Comparison of ENCODE assay signal across 22 cellular contexts in genomic region chr2:42091671-42092070, GRCh38. TPM values are rescaled to one million over a fixed set of nuclear protein-coding genes. Genes with fewer than 3 reads are reported as not detected.
DNase-seq lines count a peak whose midpoint lies in the region; ATAC-seq and TF ChIP-seq lines count a peak whose summit lies in the region.
"Had no signal": no experiment of that assay in that cellular context is flagged by ENCODE, and none has a peak within 500 bp of the region (broad histone marks: within the 10 kb centered on the region; RNA-seq: fewer than 3 reads in every experiment).

No MANE protein-coding gene starts in this region.

- no peak overlapping the region for H2BK5ac ChIP-seq in mesenchymal stem cell (ENCODE audit: low read depth, low read length, poor library complexity, severe bottlenecking)

- no peak overlapping the region for H3K14ac ChIP-seq in mesenchymal stem cell (ENCODE audit: low read length in 2 of 2)

- H3K27ac Mint-ChIP-seq in CD8-positive, alpha-beta memory T cell = peak overlapping the region in 6 of 8 donors; percentile 10 to 68 (median 52)
- no peak overlapping the region for H3K27ac Mint-ChIP-seq in CD8-positive, alpha-beta T cell
- H3K27ac Mint-ChIP-seq: activated CD4-positive, alpha-beta T cell treated with anti-CD3 and anti-CD28 coated beads for 36 hours; activated CD8-positive, alpha-beta T cell treated with anti-CD3 and anti-CD28 coated beads, Interleukin-2, amount 10 ng/mL, durations not matched to agents 7 days and 5 days; activated naive CD8-positive, alpha-beta T cell treated with anti-CD3 and anti-CD28 coated beads, Interleukin-2, amount 10 ng/mL, durations not matched to agents 7 days and 5 days; T-helper 1 cell treated with Interleukin-12 subunit alpha and Interleukin-12 subunit beta and Interleukin-4 antibody, amounts not matched to agents 30 μg/mL and 1 μg/mL, for 36 hours had no signal

- H2BK15ac ChIP-seq in mesenchymal stem cell (ENCODE audit: low read depth, poor library complexity, severe bottlenecking) = no peak overlapping the region

- peak overlapping the region in 1 of 2 experiments; percentile 63 for H3K23ac ChIP-seq in mesenchymal stem cell (ENCODE audit: low read length in 2 of 2)

- peaks cover 4% of the 10 kb centered on the region for H3K4me1 ChIP-seq in CD8-positive, alpha-beta memory T cell (ENCODE audit: insufficient read depth, low read length)
- H3K4me1 ChIP-seq in foreskin keratinocyte (no peaks in the 10 kb centered on the region), osteoblast (ENCODE audit: insufficient read depth, low read length) (no peaks in the 10 kb centered on the region), mesenchymal stem cell (ENCODE audit: control insufficient read depth, insufficient read depth, low read depth, low read length) (peaks cover 2% of the 10 kb centered on the region)
- peaks cover 4% of the 10 kb centered on the region for H3K4me1 ChIP-seq in CD8-positive, alpha-beta T cell (ENCODE audit: insufficient read depth, low read length)

- no peak overlapping the region for H4K91ac ChIP-seq in mesenchymal stem cell (ENCODE audit: low read length)

- no peaks in the 10 kb centered on the region for H3K36me3 Mint-ChIP-seq in CD8-positive, alpha-beta memory T cell
- no peaks in the 10 kb centered on the region for H3K36me3 Mint-ChIP-seq in CD8-positive, alpha-beta T cell
- H3K36me3 Mint-ChIP-seq: activated naive CD8-positive, alpha-beta T cell treated with anti-CD3 and anti-CD28 coated beads, Interleukin-2, amount 10 ng/mL, durations not matched to agents 7 days and 5 days had no signal

- peak overlapping the region in 1 of 2 experiments; percentile 64 for H2BK12ac ChIP-seq in mesenchymal stem cell (ENCODE audit: low read length in 2 of 2)

- no peak for DNase-seq in CD8-positive, alpha-beta memory T cell
- peak; percentile 68 to 83 for DNase-seq in foreskin keratinocyte
- DNase-seq in osteoblast (ENCODE audit: insufficient read length, low spot score, missing footprints) = peak; percentile 53
- DNase-seq in mesenchymal stem cell = no peak
- no peak for DNase-seq in CD8-positive, alpha-beta T cell
- no peak for DNase-seq in NCI-H1105 treated with DMSO at 0.1 percent for 48 hours (lab: John Stamatoyannopoulos, UW)
- DNase-seq in CD1c-positive myeloid dendritic cell (ENCODE audit: extremely low spot score) = no peak
- DNase-seq: activated CD4-positive, alpha-beta T cell treated with anti-CD3 and anti-CD28 coated beads for 36 hours; activated CD8-positive, alpha-beta T cell treated with anti-CD3 and anti-CD28 coated beads, Interleukin-2, amount 10 ng/mL, durations not matched to agents 7 days and 5 days; activated effector memory CD4-positive, alpha-beta T cell treated with Interleukin-2 at 50 U/mL for 16 hours; activated naive CD8-positive, alpha-beta T cell treated with anti-CD3 and anti-CD28 coated beads, Interleukin-2, amount 10 ng/mL, durations not matched to agents 7 days and 5 days; effector CD4-positive, alpha-beta T cell; heart left ventricle; NCI-H1694; NCI-H510A treated with DMSO at 0.1 percent for 48 hours; SK-N-SH; stimulated activated CD4-positive, alpha-beta T cell treated with anti-CD3 and anti-CD28 coated beads, Interleukin-1b, Interleukin-23, amount 100 ng/mL, for 48 hours; stimulated activated CD8-positive, alpha-beta memory T cell treated with anti-CD3 and anti-CD28 coated beads, Interleukin-4, amount 100 ng/mL, for 48 hours had no signal

- no peak overlapping the region for H3K4me3 ChIP-seq in CD8-positive, alpha-beta memory T cell (ENCODE audit: low read length)
- H3K4me3 ChIP-seq in osteoblast (ENCODE audit: insufficient read depth, low read length) = no peak overlapping the region
- no peak overlapping the region for H3K4me3 ChIP-seq in mesenchymal stem cell (ENCODE audit: insufficient read depth in 1 of 2, low read depth in 1 of 2, low read length in 2 of 2)
- no peak overlapping the region for H3K4me3 ChIP-seq in CD8-positive, alpha-beta T cell (ENCODE audit: low read depth, low read length)
- H3K4me3 ChIP-seq: heart left ventricle, smooth muscle cell, upper lobe of left lung had no signal

- H3K79me2 ChIP-seq in osteoblast (ENCODE audit: insufficient read depth, low read length) = no peaks in the 10 kb centered on the region

- TF ChIP-seq CTCF in VCaP (conservative IDR thresholded peaks at IDR 0.05) (no peak), foreskin keratinocyte (conservative IDR thresholded peaks at IDR 0.05) (no peak), osteoblast (IDR thresholded peaks at IDR 0.05; ENCODE audit: extremely low read depth, low read depth, low read length) (no peak)
- no peak for TF ChIP-seq CTCF in CD8-positive, alpha-beta T cell (IDR thresholded peaks at IDR 0.05)

- no peaks in the 10 kb centered on the region for H4K20me1 ChIP-seq in osteoblast (ENCODE audit: insufficient read depth, low read length)

- H3K18ac ChIP-seq in mesenchymal stem cell (ENCODE audit: low read depth in 1 of 2, low read length in 2 of 2) = no peak overlapping the region

- peak; percentile 19 for ATAC-seq in foreskin keratinocyte
- no peak for ATAC-seq in CD8-positive, alpha-beta T cell
- ATAC-seq: activated CD4-positive, alpha-beta T cell treated with anti-CD3 and anti-CD28 coated beads for 36 hours; activated CD8-positive, alpha-beta T cell treated with anti-CD3 and anti-CD28 coated beads, Interleukin-2, amount 10 ng/mL, durations not matched to agents 7 days and 5 days had no signal

- no peak overlapping the region for H3K27ac ChIP-seq in CD8-positive, alpha-beta memory T cell (ENCODE audit: low read depth, low read length)
- peak overlapping the region; percentile 64 for H3K27ac ChIP-seq in VCaP
- H3K27ac ChIP-seq in foreskin keratinocyte = no peak overlapping the region
- no peak overlapping the region for H3K27ac ChIP-seq in osteoblast (ENCODE audit: low read depth, low read length)
- no peak overlapping the region for H3K27ac ChIP-seq in mesenchymal stem cell (ENCODE audit: low read length, poor library complexity, severe bottlenecking)
- H3K27ac ChIP-seq in CD8-positive, alpha-beta T cell (ENCODE audit: low read depth, low read length) = no peak overlapping the region
- H3K27ac ChIP-seq: heart left ventricle had no signal

- no peak overlapping the region for H3K9ac ChIP-seq in mesenchymal stem cell (ENCODE audit: low read length)
- H3K9ac ChIP-seq: SK-N-SH had no signal

- H2AK5ac ChIP-seq in mesenchymal stem cell (ENCODE audit: low read length, severe bottlenecking) = no peak overlapping the region

- H4K8ac ChIP-seq in mesenchymal stem cell (ENCODE audit: low read length) = no peak overlapping the region

- H3K9me3 Mint-ChIP-seq in CD8-positive, alpha-beta memory T cell = no peaks in the 10 kb centered on the region
- H3K9me3 Mint-ChIP-seq in CD8-positive, alpha-beta T cell = no peaks in the 10 kb centered on the region
- H3K9me3 Mint-ChIP-seq: activated naive CD8-positive, alpha-beta T cell treated with anti-CD3 and anti-CD28 coated beads, Interleukin-2, amount 10 ng/mL, durations not matched to agents 7 days and 5 days; T-helper 1 cell treated with Interleukin-12 subunit alpha and Interleukin-12 subunit beta and Interleukin-4 antibody, amounts not matched to agents 30 μg/mL and 1 μg/mL, for 36 hours had no signal

- H3K27me3 ChIP-seq in CD8-positive, alpha-beta memory T cell (ENCODE audit: insufficient read depth, low read length, poor library complexity, severe bottlenecking) = no peaks in the 10 kb centered on the region
- peaks cover 4% of the 10 kb centered on the region for H3K27me3 ChIP-seq in foreskin keratinocyte
- H3K27me3 ChIP-seq in osteoblast (ENCODE audit: insufficient read depth, low read length) = peaks cover 3% of the 10 kb centered on the region
- H3K27me3 ChIP-seq in mesenchymal stem cell (ENCODE audit: control insufficient read depth in 1 of 2, insufficient read depth in 1 of 2, low read length in 2 of 2) = peaks cover 0 to 6% of the 10 kb centered on the region in 2 experiments
- no peaks in the 10 kb centered on the region for H3K27me3 ChIP-seq in CD8-positive, alpha-beta T cell (ENCODE audit: insufficient read depth, low read length)
- H3K27me3 ChIP-seq: heart left ventricle, upper lobe of left lung had no signal

- CTCF ChIA-PET in CD8-positive, alpha-beta memory T cell (lab: Charles Lee) = interaction anchor here (1.1 to 1.8 kb wide), 4 partner anchors 41 to 238 kb away, joined by 4 to 6 read pairs (median 5); no protein-coding TSS in a partner anchor
- CTCF ChIA-PET in CD8-positive, alpha-beta T cell (lab: Charles Lee) = interaction anchor here (0.8 to 15.2 kb wide), 8 partner anchors 9 to 251 kb away, joined by 3 to 366 read pairs (median 6); no protein-coding TSS in a partner anchor

- H3K79me1 ChIP-seq in mesenchymal stem cell (replicated peaks; ENCODE audit: low read length, poor library complexity, severe bottlenecking) = no peaks in the 10 kb centered on the region

- peaks cover 8 to 26% (median 15%) of the 10 kb centered on the region in 3 donors for H3K4me1 Mint-ChIP-seq in CD8-positive, alpha-beta memory T cell
- H3K4me1 Mint-ChIP-seq in CD8-positive, alpha-beta T cell (ENCODE audit: low read depth) = peaks cover 6% of the 10 kb centered on the region

- intact Hi-C loops in CD8-positive, alpha-beta T cell (cut with DNase I, micrococcal nuclease) = loop anchor here in 1 of 2 experiments (10.0 kb wide), 1 partner anchor 403 kb away; the partner anchor contains the start of gene KCNG3

- no peak overlapping the region for H3K4me3 Mint-ChIP-seq in CD8-positive, alpha-beta memory T cell
- no peak overlapping the region for H3K4me3 Mint-ChIP-seq in CD8-positive, alpha-beta T cell
- H3K4me3 Mint-ChIP-seq: activated CD4-positive, alpha-beta T cell treated with anti-CD3 and anti-CD28 coated beads for 36 hours; activated CD8-positive, alpha-beta T cell treated with anti-CD3 and anti-CD28 coated beads, Interleukin-2, amount 10 ng/mL, durations not matched to agents 7 days and 5 days; activated naive CD8-positive, alpha-beta T cell treated with anti-CD3 and anti-CD28 coated beads, Interleukin-2, amount 10 ng/mL, durations not matched to agents 7 days and 5 days; T-helper 1 cell treated with Interleukin-12 subunit alpha and Interleukin-12 subunit beta and Interleukin-4 antibody, amounts not matched to agents 30 μg/mL and 1 μg/mL, for 36 hours had no signal

- peaks cover under 1 to 9% of the 10 kb centered on the region in 2 donors for H3K27me3 Mint-ChIP-seq in CD8-positive, alpha-beta memory T cell
- no peaks in the 10 kb centered on the region for H3K27me3 Mint-ChIP-seq in CD8-positive, alpha-beta T cell (ENCODE audit: low read depth)
- H3K27me3 Mint-ChIP-seq: activated CD4-positive, alpha-beta T cell treated with anti-CD3 and anti-CD28 coated beads for 36 hours had no signal

- H3K4me2 ChIP-seq in osteoblast (ENCODE audit: insufficient read depth, low read length) (no peak overlapping the region), mesenchymal stem cell (ENCODE audit: low read length, poor library complexity, severe bottlenecking) (no peak overlapping the region)
- H3K4me2 ChIP-seq: SK-N-SH, smooth muscle cell had no signal

- H3K9me3 ChIP-seq in CD8-positive, alpha-beta memory T cell (ENCODE audit: low read length) = no peaks in the 10 kb centered on the region
- H3K9me3 ChIP-seq in osteoblast (ENCODE audit: low read depth, low read length) (no peaks in the 10 kb centered on the region), mesenchymal stem cell (ENCODE audit: control insufficient read depth, low read length) (no peaks in the 10 kb centered on the region)
- no peaks in the 10 kb centered on the region for H3K9me3 ChIP-seq in CD8-positive, alpha-beta T cell (ENCODE audit: low read length)
- H3K9me3 ChIP-seq: heart left ventricle, SK-N-SH, upper lobe of left lung had no signal

- H3K36me3 ChIP-seq in CD8-positive, alpha-beta memory T cell (ENCODE audit: insufficient read depth, low read length) = no peaks in the 10 kb centered on the region
- H3K36me3 ChIP-seq in osteoblast (ENCODE audit: insufficient read depth, low read length) = no peaks in the 10 kb centered on the region
- no peaks in the 10 kb centered on the region for H3K36me3 ChIP-seq in mesenchymal stem cell (ENCODE audit: control insufficient read depth in 1 of 2, insufficient read depth in 2 of 2, low read depth in 1 of 2, low read length in 2 of 2)
- H3K36me3 ChIP-seq in CD8-positive, alpha-beta T cell (ENCODE audit: insufficient read depth, low read length) = no peaks in the 10 kb centered on the region
- H3K36me3 ChIP-seq: heart left ventricle, upper lobe of left lung had no signal

- WGBS in mesenchymal stem cell = 97% methylated on average over 3 of the region's 3 CpGs

- no peak overlapping the region for H2AFZ ChIP-seq in osteoblast (ENCODE audit: low read length)
- H2AFZ ChIP-seq in mesenchymal stem cell (ENCODE audit: low read depth, low read length) = no peak overlapping the region

- POLR2A ChIA-PET in CD8-positive, alpha-beta memory T cell (lab: Charles Lee) = no interaction called here
- POLR2A ChIA-PET in CD8-positive, alpha-beta T cell (lab: Charles Lee) = interaction anchor here (1.1 kb wide), 2 partner anchors 14 to 251 kb away, joined by 3 read pairs; no protein-coding TSS in a partner anchor

- no peak overlapping the region for H3K4ac ChIP-seq in mesenchymal stem cell (ENCODE audit: low read depth in 1 of 2, low read length in 2 of 2)

- H2BK120ac ChIP-seq in mesenchymal stem cell (ENCODE audit: low read depth, low read length) = no peak overlapping the region

RNA-seq across cellular contexts. Expression of gene PKDCC, which starts 43.9 kb away (rescaled TPM):
- total RNA-seq in CD8-positive, alpha-beta memory T cell = under 1 TPM in 1 of 2 experiments, not detected in 1; 0.28 TPM
- 0.78 TPM for polyA plus RNA-seq in CD8-positive, alpha-beta memory T cell
- total RNA-seq in foreskin keratinocyte (not detected in 2 replicates), osteoblast (1.2 and 4.0 TPM in 2 replicates)
- 0.07 TPM in 1 of 2 replicates, not detected in the other for polyA plus RNA-seq in foreskin keratinocyte
- 35.7 TPM for polyA plus RNA-seq in mesenchymal stem cell (2013, experiment 1 of 2)
- 35.3 TPM for polyA plus RNA-seq in mesenchymal stem cell (2013, experiment 2 of 2)
- not detected for total RNA-seq in CD8-positive, alpha-beta T cell
- total RNA-seq: activated CD4-positive, alpha-beta T cell treated with anti-CD3 and anti-CD28 coated beads for 36 hours; activated CD8-positive, alpha-beta T cell treated with anti-CD3 and anti-CD28 coated beads, Interleukin-2, amount 10 ng/mL, durations not matched to agents 7 days and 5 days; activated naive CD8-positive, alpha-beta T cell treated with anti-CD3 and anti-CD28 coated beads, Interleukin-2, amount 10 ng/mL, durations not matched to agents 7 days and 5 days had no signal

Comparison
In these comparisons a context has a peak if more than half of its experiments do, and no peak if none do; other contexts are left out.
1. DNase-seq: peak in foreskin keratinocyte (2 of 2) and osteoblast (single experiment); none in CD8-positive, alpha-beta memory T cell (0 of 5), mesenchymal stem cell (single experiment), CD8-positive, alpha-beta T cell (0 of 7), NCI-H1105 treated with DMSO at 0.1 percent for 48 hours (single experiment) and CD1c-positive myeloid dendritic cell (single experiment).